In the genomic region with DNA sequence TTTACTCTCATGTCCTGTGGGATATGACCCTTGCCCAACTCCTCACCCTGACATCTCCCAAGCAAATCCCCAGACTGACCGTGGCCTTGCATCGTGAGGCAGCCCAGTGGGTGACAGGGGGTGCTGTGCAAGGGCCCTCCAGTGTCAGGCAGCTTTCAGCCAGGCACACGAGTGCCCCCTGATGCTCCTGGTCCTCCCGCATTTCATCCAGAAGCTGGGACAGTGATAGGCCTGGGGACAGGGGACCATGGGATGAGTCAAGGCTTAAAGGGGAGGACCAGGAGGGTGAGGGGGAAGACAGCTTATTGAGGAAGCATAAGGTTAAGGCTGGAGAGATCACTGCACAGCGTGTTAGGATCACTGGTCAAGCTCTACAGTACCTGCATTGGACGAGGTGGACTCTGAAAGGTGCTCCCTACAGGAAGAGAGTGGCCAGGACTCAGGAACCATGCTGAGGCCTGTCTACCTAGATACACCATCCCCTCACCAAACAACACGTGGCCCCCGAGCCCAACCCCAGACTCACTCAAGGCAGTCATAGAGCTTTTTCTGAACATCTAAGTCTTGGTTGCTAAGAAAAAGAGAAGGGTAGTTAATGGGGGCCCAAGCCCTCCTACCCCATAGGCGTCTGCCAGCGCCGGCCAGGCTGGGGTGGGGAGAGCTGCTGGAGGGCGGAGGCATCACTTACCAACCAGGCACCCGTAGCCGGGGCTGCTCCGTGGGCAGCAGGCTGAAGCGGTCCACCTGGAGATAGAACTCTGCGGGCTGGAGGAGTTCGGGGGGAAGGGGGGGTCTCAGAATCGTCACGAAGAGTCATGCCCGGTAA, we compare ENCODE assay signal across 8 cellular contexts. TPM values are rescaled to one million over a fixed set of nuclear protein-coding genes. Genes with fewer than 3 reads are reported as not detected.
A peak's percentile ranks its signal among the peaks of the same experiment; 100 is the strongest.
DNase-seq lines count a peak whose midpoint lies in the region; ATAC-seq and TF ChIP-seq lines count a peak whose summit lies in the region.

No MANE protein-coding gene starts in this region.

- H3K4me1 ChIP-seq in MM.1S (ENCODE audit: low read length), result peaks cover 13% of the 10 kb centered on the region

- CTCF ChIA-PET in BJ (lab: Yijun Ruan, JAX), result interaction anchor here (1.1 to 4.3 kb wide), 5 partner anchors 11 to 138 kb away, joined by 3 to 24 read pairs (median 6); a partner anchor contains a TSS

- TF ChIP-seq CTCF in BJ (IDR thresholded peaks at IDR 0.05; ENCODE audit: insufficient read depth, low read depth, low read length), result no peak
- no peak for TF ChIP-seq CTCF in MM.1S (IDR thresholded peaks at IDR 0.05; ENCODE audit: low read length)
- TF ChIP-seq CTCF in coronary artery (IDR thresholded peaks at IDR 0.05), result no peak
- TF ChIP-seq CTCF in nephron (IDR thresholded peaks at IDR 0.05; ENCODE audit: unreplicated experiment in 3 of 3), result no peak

- ATAC-seq in HG02571 (IDR thresholded peaks at IDR 0.05; ENCODE audit: unreplicated experiment), result no peak
- no peak for ATAC-seq in HG03565 (IDR thresholded peaks at IDR 0.05; ENCODE audit: unreplicated experiment)

- H3K4me1 Mint-ChIP-seq in nephron, result no peaks in the 10 kb centered on the region

- DNase-seq in BJ (ENCODE audit: low read depth) (no peak), MM.1S (no peak), coronary artery (ENCODE audit: low spot score) (no peak), A172 (ENCODE audit: low spot score) (no peak), GF-D8 (lab: John Stamatoyannopoulos, UW) (no peak)

- no peaks in the 10 kb centered on the region for H3K9me2 ChIP-seq in MM.1S (replicated peaks; ENCODE audit: insufficient read depth, low read length)

- H3K4me2 ChIP-seq in MM.1S (ENCODE audit: low read depth, low read length), result peak overlapping the region; percentile 93

- peaks cover 1% of the 10 kb centered on the region for H3K36me3 Mint-ChIP-seq in nephron (ENCODE audit: low read depth)

- H2AFZ ChIP-seq in MM.1S (ENCODE audit: low read length), result peak overlapping the region; percentile 72; the same call in 1 of the 2 replicates

- H3K9me3 ChIP-seq in MM.1S (replicated peaks; ENCODE audit: insufficient read depth, low read length), result no peaks in the 10 kb centered on the region

- peak overlapping the region; percentile 93 for H3K9ac ChIP-seq in MM.1S (ENCODE audit: low read length)

- no peaks in the 10 kb centered on the region for H3K27me3 ChIP-seq in BJ (ENCODE audit: control insufficient read depth, insufficient read depth, low read length)
- no peaks in the 10 kb centered on the region for H3K27me3 ChIP-seq in MM.1S (replicated peaks; ENCODE audit: insufficient read depth, low read length)

- H3K4me3 ChIP-seq in BJ (ENCODE audit: low read depth, low read length) (peak overlapping the region; percentile 98), MM.1S (ENCODE audit: low read length) (peak overlapping the region; percentile 93), coronary artery (peak overlapping the region; percentile 96)

- H3K27ac ChIP-seq in MM.1S (ENCODE audit: low read length) (peak overlapping the region; percentile 96; the same call in 1 of the 2 replicates), coronary artery (no peak overlapping the region)

- H3K36me3 ChIP-seq in BJ (ENCODE audit: control insufficient read depth, insufficient read depth, low read length), result peaks cover 15% of the 10 kb centered on the region
- H3K36me3 ChIP-seq in MM.1S (replicated peaks; ENCODE audit: insufficient read depth, low read length), result no peaks in the 10 kb centered on the region

- POLR2A ChIA-PET in BJ (lab: Charles Lee), result no interaction called here

- no peaks in the 10 kb centered on the region for H3K9me3 Mint-ChIP-seq in nephron

- no peak overlapping the region for H3K27ac Mint-ChIP-seq in nephron

- no peaks in the 10 kb centered on the region for H4K20me1 ChIP-seq in MM.1S (ENCODE audit: insufficient read depth, low read length)

- H3F3A ChIP-seq in MM.1S (ENCODE audit: insufficient read depth, low read length), result peaks cover 17% of the 10 kb centered on the region

- H3K27me3 Mint-ChIP-seq in nephron (ENCODE audit: low read depth), result peaks cover 16% of the 10 kb centered on the region

- H3K4me3 Mint-ChIP-seq in nephron, result peak overlapping the region; percentile 94 to 98 (median 96)

- peaks cover 42% of the 10 kb centered on the region for H3K79me2 ChIP-seq in MM.1S (ENCODE audit: low read length)

RNA-seq across cellular contexts. Expression of a gene that starts 1.0 kb away (rescaled TPM):
- polyA plus RNA-seq in BJ (2011; rRNA removed), result 14.1 and 29.5 TPM in 2 replicates
- polyA minus RNA-seq in BJ (2011; rRNA and poly(A)+ RNA removed), result 14.4 and 17.2 TPM in 2 replicates
- total RNA-seq in A172 (2014; rRNA removed; shearing (Covaris generic)), result 43.0 and 73.8 TPM in 2 replicates

RNA-seq across cellular contexts. Expression of a gene that starts 1.7 kb away (rescaled TPM):
- polyA plus RNA-seq in BJ (2011; rRNA removed), result 0.86 and 0.88 TPM in 2 replicates
- polyA minus RNA-seq in BJ (2011; rRNA and poly(A)+ RNA removed), result 0.21 TPM in 1 of 2 replicates, not detected in the other
- 5.7 and 12.9 TPM in 2 replicates for total RNA-seq in A172 (2014; rRNA removed; shearing (Covaris generic))

RNA-seq across cellular contexts. Expression of a gene that starts 7.5 kb away (rescaled TPM):
- 7.6 and 10.9 TPM in 2 replicates for polyA plus RNA-seq in BJ (2011; rRNA removed)
- 1.7 and 2.7 TPM in 2 replicates for polyA minus RNA-seq in BJ (2011; rRNA and poly(A)+ RNA removed)
- 1.7 TPM in 1 of 2 replicates, not detected in the other for total RNA-seq in A172 (2014; rRNA removed; shearing (Covaris generic))

RNA-seq across cellular contexts. Expression of a gene that starts 7.6 kb away (rescaled TPM):
- polyA plus RNA-seq in BJ (2011; rRNA removed), result 0.87 and 1.5 TPM in 2 replicates
- 0.43 TPM in 1 of 2 replicates, not detected in the other for polyA minus RNA-seq in BJ (2011; rRNA and poly(A)+ RNA removed)
- total RNA-seq in A172 (2014; rRNA removed; shearing (Covaris generic)), result not detected in 2 replicates

RNA-seq across cellular contexts. Expression of a gene that starts 14.1 kb away (rescaled TPM):
- polyA plus RNA-seq in BJ (2011; rRNA removed), result 0.18 and 0.23 TPM in 2 replicates
- 0.19 and 0.93 TPM in 2 replicates for polyA minus RNA-seq in BJ (2011; rRNA and poly(A)+ RNA removed)
- total RNA-seq in A172 (2014; rRNA removed; shearing (Covaris generic)), result 5.1 and 11.7 TPM in 2 replicates
